13 cellular contexts compared by ENCODE assay signal in the genomic region with DNA sequence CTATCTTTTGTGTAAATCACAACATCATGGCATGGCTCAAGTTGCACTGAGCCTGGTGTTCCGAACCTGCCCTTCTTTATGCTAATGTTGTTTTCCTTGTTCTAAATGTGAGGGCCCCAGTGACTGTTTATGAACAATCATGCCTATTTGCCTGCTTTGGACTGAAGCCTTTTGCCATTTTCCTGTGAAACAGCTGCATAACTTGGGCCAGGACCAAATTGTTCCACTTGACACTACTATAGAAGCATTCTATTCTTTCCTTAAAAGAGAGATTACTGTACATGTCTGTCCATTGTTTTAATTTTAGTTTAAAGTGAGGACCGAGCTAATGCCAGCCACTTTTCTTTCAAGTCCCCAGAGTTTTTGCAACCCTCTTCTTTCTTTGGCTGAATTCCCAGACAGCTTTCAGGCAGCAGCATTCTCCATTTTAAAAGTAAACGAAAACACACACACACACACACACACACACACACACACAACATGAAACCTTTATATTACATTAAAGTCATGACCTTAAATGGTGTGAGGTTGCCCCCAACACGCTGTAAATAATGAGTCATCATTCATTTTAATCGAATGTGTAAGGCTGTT.
DNase-seq lines count a peak whose midpoint lies in the region; ATAC-seq, FAIRE-seq and TF ChIP-seq lines count a peak whose summit lies in the region.
"Had no signal": no experiment of that assay in that cellular context is flagged by ENCODE, and none has a peak within 500 bp of the region (broad histone marks: within the 10 kb centered on the region; RNA-seq: fewer than 3 reads in every experiment).

No MANE protein-coding gene starts in this region.

- POLR2A ChIA-PET in endothelial cell of umbilical vein (lab: Charles Lee) = no interaction called here

- no peak overlapping the region for H3K27ac ChIP-seq in endothelial cell of umbilical vein (ENCODE audit: insufficient read depth, low read depth, low read length)
- H3K27ac ChIP-seq: KMS-11 had no signal

- TF ChIP-seq CTCF in endothelial cell of umbilical vein (IDR thresholded peaks at IDR 0.05; ENCODE audit: extremely low read depth in 1 of 2, insufficient read depth in 1 of 2, low read depth in 1 of 2, low read length in 2 of 2) = no peak

- H3K9ac ChIP-seq in endothelial cell of umbilical vein (replicated peaks; ENCODE audit: extremely low read depth, insufficient read depth, low read length) = no peak overlapping the region
- H3K9ac ChIP-seq: KMS-11 had no signal

- BruUV-seq in endothelial cell of umbilical vein (replicated peaks; lab: Mats Ljungman, UMichigan) = no TSS peak

- no peak for FAIRE-seq in endothelial cell of umbilical vein (lab: Jason Lieb, UNC)

- no peak for TF ChIP-seq POLR2A in endothelial cell of umbilical vein (IDR thresholded peaks at IDR 0.05; ENCODE audit: low read depth, low read length)

- no peak overlapping the region for H3K4me2 ChIP-seq in endothelial cell of umbilical vein (ENCODE audit: insufficient read depth, low read length)
- H3K4me2 ChIP-seq: KMS-11 had no signal

- ATAC-seq in GM21528 (IDR thresholded peaks at IDR 0.05; ENCODE audit: low FRiP score, unreplicated experiment) (no peak), HG02571 (IDR thresholded peaks at IDR 0.05; ENCODE audit: unreplicated experiment) (no peak)
- ATAC-seq: activated CD8-positive, alpha-beta memory T cell treated with anti-CD3 and anti-CD28 coated beads, Interleukin-2, amount 10 ng/mL, durations not matched to agents 7 days and 5 days; naive thymus-derived CD4-positive, alpha-beta T cell had no signal

- DNase-seq in HAP-1 (ENCODE audit: low spot score in 2 of 2) = peak; percentile 64 to 81
- peak; percentile 77 for DNase-seq in NCI-H345 (lab: John Stamatoyannopoulos, UW)
- no peak for DNase-seq in endothelial cell of umbilical vein (ENCODE audit: low read depth, low spot score)
- peak; percentile 92 for DNase-seq in pons (ENCODE audit: low spot score)
- no peak for DNase-seq in activated CD8-positive, alpha-beta memory T cell treated with anti-CD3 and anti-CD28 coated beads, Interleukin-2, amount 50 U/mL, for 48 hours
- DNase-seq: activated CD8-positive, alpha-beta memory T cell treated with anti-CD3 and anti-CD28 coated beads, Interleukin-2, amount 10 ng/mL, durations not matched to agents 7 days and 5 days; activated naive CD8-positive, alpha-beta T cell treated with anti-CD3 and anti-CD28 coated beads, Interleukin-2, amount 10 ng/mL, durations not matched to agents 7 days and 5 days; Caco-2; effector CD4-positive, alpha-beta T cell; naive thymus-derived CD4-positive, alpha-beta T cell had no signal

- CTCF ChIA-PET in endothelial cell of umbilical vein (lab: Charles Lee) = no interaction called here

- H3K79me2 ChIP-seq in endothelial cell of umbilical vein (ENCODE audit: control insufficient read depth, insufficient read depth, low read length) = no peaks in the 10 kb centered on the region

- no peaks in the 10 kb centered on the region for H3K9me1 ChIP-seq in endothelial cell of umbilical vein (replicated peaks; ENCODE audit: control insufficient read depth, extremely low read depth, insufficient read depth, low read length)

- intact Hi-C loops in endothelial cell of umbilical vein (cut with micrococcal nuclease) = no loop called here

- no peaks in the 10 kb centered on the region for H3K36me3 ChIP-seq in HAP-1 (replicated peaks)
- no peaks in the 10 kb centered on the region for H3K36me3 ChIP-seq in endothelial cell of umbilical vein (ENCODE audit: control insufficient read depth in 2 of 2, extremely low read depth in 1 of 2, insufficient read depth in 2 of 2, low read length in 2 of 2)

- no peak overlapping the region for H3K4me3 ChIP-seq in HAP-1
- H3K4me3 ChIP-seq in endothelial cell of umbilical vein (replicated peaks in 1 of 3; ENCODE audit: insufficient read depth in 1 of 3, low read depth in 1 of 3, low read length in 3 of 3) = no peak overlapping the region

- dilution Hi-C loops in endothelial cell of umbilical vein (cut with MboI; ENCODE audit: extremely low pct_ligation_motif_present, low sequenced_read_pairs) = no loop called here

- H3K9me3 ChIP-seq in HAP-1 (no peaks in the 10 kb centered on the region), endothelial cell of umbilical vein (replicated peaks; ENCODE audit: control insufficient read depth, insufficient read depth, low read length) (no peaks in the 10 kb centered on the region)
- H3K9me3 ChIP-seq: Caco-2 had no signal

- in situ Hi-C loops in HAP-1 (cut with MboI; ENCODE audit: low sequenced_read_pairs) = no loop called here

- H4K20me1 ChIP-seq in endothelial cell of umbilical vein (replicated peaks; ENCODE audit: control insufficient read depth, extremely low read depth, insufficient read depth, low read length) = no peaks in the 10 kb centered on the region

- H3K27me3 ChIP-seq in HAP-1 (ENCODE audit: low read depth) (no peaks in the 10 kb centered on the region), endothelial cell of umbilical vein (ENCODE audit: control insufficient read depth in 2 of 2, insufficient read depth in 2 of 2, low read length in 2 of 2) (no peaks in the 10 kb centered on the region)

- peaks cover 46% of the 10 kb centered on the region for H3K4me1 ChIP-seq in HAP-1
- no peaks in the 10 kb centered on the region for H3K4me1 ChIP-seq in endothelial cell of umbilical vein (ENCODE audit: control insufficient read depth, extremely low read depth, insufficient read depth, low read length)
- H3K4me1 ChIP-seq: Caco-2 had no signal

- no peak overlapping the region for H2AFZ ChIP-seq in endothelial cell of umbilical vein (ENCODE audit: low read depth, low read length)

TF ChIP-seq in endothelial cell of umbilical vein, 7 proteins besides CTCF, POLR2A, EP300 and RAD21:
- TF ChIP-seq EZH2 (IDR thresholded peaks at IDR 0.05; ENCODE audit: borderline replicate concordance, low read depth, low read length, severe bottlenecking) (no peak), JUN (IDR thresholded peaks at IDR 0.05; ENCODE audit: borderline replicate concordance, insufficient read depth, insufficient read length, low read depth) (peak; percentile 5)
TF ChIP-seq in endothelial cell of umbilical vein: peak in this region for 1.

Comparison
In these comparisons a context has a peak if more than half of its experiments do, and no peak if none do; other contexts are left out.
1. DNase-seq: peak in HAP-1 (2 of 2), NCI-H345 (single experiment) and pons (single experiment); none in endothelial cell of umbilical vein (single experiment) and activated CD8-positive, alpha-beta memory T cell treated with anti-CD3 and anti-CD28 coated beads, Interleukin-2, amount 50 U/mL, for 48 hours (single experiment).